9 cellular contexts compared by ENCODE assay signal in the genomic region with DNA sequence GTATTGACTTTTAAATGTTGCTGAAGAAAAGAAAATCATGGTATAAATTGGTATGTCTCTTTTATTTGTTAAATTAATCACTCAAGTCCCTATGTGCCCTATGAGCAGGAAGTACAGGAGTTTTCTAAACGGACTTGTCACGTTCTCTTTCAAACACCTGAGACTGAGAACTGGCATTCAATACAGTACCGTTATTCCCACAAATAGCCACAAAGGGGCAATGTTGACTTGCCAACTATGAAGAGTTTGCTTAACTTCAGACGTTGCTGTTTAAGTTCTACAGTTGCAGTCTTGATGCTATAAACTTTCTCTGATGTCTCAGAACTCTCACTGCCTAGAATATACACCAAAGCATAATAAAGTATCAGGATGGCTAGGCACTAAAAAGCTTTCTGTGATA. TPM values are rescaled to one million over a fixed set of nuclear protein-coding genes. Genes with fewer than 3 reads are reported as not detected.
DNase-seq lines count a peak whose midpoint lies in the region; ATAC-seq and TF ChIP-seq lines count a peak whose summit lies in the region.
"Had no signal": no experiment of that assay in that cellular context is flagged by ENCODE, and none has a peak within 500 bp of the region (broad histone marks: within the 10 kb centered on the region; RNA-seq: fewer than 3 reads in every experiment).

No MANE protein-coding gene starts in this region.

- H3K27me3 Mint-ChIP-seq in GM23338 (ENCODE audit: insufficient read depth, low read depth, poor library complexity) = peaks cover 2% of the 10 kb centered on the region

- H3K4me1 ChIP-seq in GM23338 (ENCODE audit: insufficient read depth) = peaks cover 8% of the 10 kb centered on the region; the same call in 1 of the 2 replicates
- H3K4me1 ChIP-seq in uterus = no peaks in the 10 kb centered on the region

- H3K27ac ChIP-seq in GM23338 (ENCODE audit: low read depth) (no peak overlapping the region), uterus (no peak overlapping the region)
- H3K27ac ChIP-seq: SK-N-MC had no signal

- no peak overlapping the region for H3K4me3 ChIP-seq in GM23338
- no peak overlapping the region for H3K4me3 ChIP-seq in cardiac fibroblast (replicated peaks in 1 of 2; ENCODE audit: low read depth in 2 of 2, low read length in 2 of 2)
- H3K4me3 ChIP-seq in uterus = no peak overlapping the region
- H3K4me3 ChIP-seq: SK-N-MC had no signal

- no peaks in the 10 kb centered on the region for H3K79me2 ChIP-seq in GM23338 (replicated peaks; ENCODE audit: insufficient read depth)

- no peaks in the 10 kb centered on the region for H3K9me3 Mint-ChIP-seq in GM23338

- no peak overlapping the region for H3K27ac Mint-ChIP-seq in GM23338

- H3K36me3 ChIP-seq in GM23338 (ENCODE audit: insufficient read depth) (no peaks in the 10 kb centered on the region), uterus (no peaks in the 10 kb centered on the region)

- H3K9me2 ChIP-seq in GM23338 (ENCODE audit: insufficient read depth) = no peaks in the 10 kb centered on the region

- H3K9me3 ChIP-seq in uterus = no peaks in the 10 kb centered on the region

- ATAC-seq in GM23338 (peak; percentile 79), HG03135 (IDR thresholded peaks at IDR 0.05; ENCODE audit: unreplicated experiment) (no peak), HG03439 (IDR thresholded peaks at IDR 0.05; ENCODE audit: unreplicated experiment) (no peak)

- H3K27me3 ChIP-seq in GM23338 (ENCODE audit: insufficient read depth) = peaks cover 11% of the 10 kb centered on the region; the same call in 1 of the 2 replicates
- H3K27me3 ChIP-seq in uterus = no peaks in the 10 kb centered on the region

- intact Hi-C loops in uterus (cut with DNase I; ENCODE audit: low total_unique reads) = loop anchor here (10.0 kb wide), 1 partner anchor 332 kb away; no protein-coding TSS in a partner anchor

- no peaks in the 10 kb centered on the region for H3F3A ChIP-seq in GM23338 (replicated peaks; ENCODE audit: low read depth)

- H3K4me1 Mint-ChIP-seq in GM23338 = no peaks in the 10 kb centered on the region; the same call in 2 of the 3 replicates

- TF ChIP-seq POLR2A in uterus (IDR thresholded peaks at IDR 0.05) = no peak

- no peaks in the 10 kb centered on the region for H4K20me1 ChIP-seq in GM23338 (replicated peaks; ENCODE audit: insufficient read depth)

- DNase-seq in DMS153 (lab: John Stamatoyannopoulos, UW) = peak; percentile 37
- DNase-seq in GM23338 (ENCODE audit: low spot score) = peak; percentile 79
- DNase-seq in NCI-H69 (lab: John Stamatoyannopoulos, UW) = peak; percentile 36
- DNase-seq in cardiac fibroblast (ENCODE audit: low read depth in 2 of 2) = peak; percentile 65 to 73
- DNase-seq in kidney glomerular epithelial cell (lab: John Stamatoyannopoulos, UW) = peak; percentile 52
- DNase-seq in uterus = no peak

- peak; percentile 79 to 85 for TF ChIP-seq CTCF in GM23338 (conservative IDR thresholded peaks at IDR 0.05; ENCODE audit: low read depth in 2 of 2)
- TF ChIP-seq CTCF in cardiac fibroblast (IDR thresholded peaks at IDR 0.05; ENCODE audit: low read depth, low read length) = peak; percentile 40
- peak; percentile 37 to 52 (median 45) for TF ChIP-seq CTCF in uterus (IDR thresholded peaks at IDR 0.05)

- H3K36me3 Mint-ChIP-seq in GM23338 (ENCODE audit: low read depth) = no peaks in the 10 kb centered on the region

- H3K4me2 ChIP-seq in GM23338 = no peak overlapping the region

- no peak overlapping the region for H3K4me3 Mint-ChIP-seq in GM23338

- H2AFZ ChIP-seq in GM23338 = no peak overlapping the region

TF ChIP-seq in GM23338, 12 proteins besides CTCF, POLR2A, EP300 and RAD21 (continues in another document):
- no peak for TF ChIP-seq CREB1 (CRISPR knock-in tag; IDR thresholded peaks at IDR 0.05; ENCODE audit: low read depth)
- no peak for TF ChIP-seq EZH2phosphoT487 (IDR thresholded peaks at IDR 0.05; ENCODE audit: unreplicated experiment)
- TF ChIP-seq, protein P1, sequence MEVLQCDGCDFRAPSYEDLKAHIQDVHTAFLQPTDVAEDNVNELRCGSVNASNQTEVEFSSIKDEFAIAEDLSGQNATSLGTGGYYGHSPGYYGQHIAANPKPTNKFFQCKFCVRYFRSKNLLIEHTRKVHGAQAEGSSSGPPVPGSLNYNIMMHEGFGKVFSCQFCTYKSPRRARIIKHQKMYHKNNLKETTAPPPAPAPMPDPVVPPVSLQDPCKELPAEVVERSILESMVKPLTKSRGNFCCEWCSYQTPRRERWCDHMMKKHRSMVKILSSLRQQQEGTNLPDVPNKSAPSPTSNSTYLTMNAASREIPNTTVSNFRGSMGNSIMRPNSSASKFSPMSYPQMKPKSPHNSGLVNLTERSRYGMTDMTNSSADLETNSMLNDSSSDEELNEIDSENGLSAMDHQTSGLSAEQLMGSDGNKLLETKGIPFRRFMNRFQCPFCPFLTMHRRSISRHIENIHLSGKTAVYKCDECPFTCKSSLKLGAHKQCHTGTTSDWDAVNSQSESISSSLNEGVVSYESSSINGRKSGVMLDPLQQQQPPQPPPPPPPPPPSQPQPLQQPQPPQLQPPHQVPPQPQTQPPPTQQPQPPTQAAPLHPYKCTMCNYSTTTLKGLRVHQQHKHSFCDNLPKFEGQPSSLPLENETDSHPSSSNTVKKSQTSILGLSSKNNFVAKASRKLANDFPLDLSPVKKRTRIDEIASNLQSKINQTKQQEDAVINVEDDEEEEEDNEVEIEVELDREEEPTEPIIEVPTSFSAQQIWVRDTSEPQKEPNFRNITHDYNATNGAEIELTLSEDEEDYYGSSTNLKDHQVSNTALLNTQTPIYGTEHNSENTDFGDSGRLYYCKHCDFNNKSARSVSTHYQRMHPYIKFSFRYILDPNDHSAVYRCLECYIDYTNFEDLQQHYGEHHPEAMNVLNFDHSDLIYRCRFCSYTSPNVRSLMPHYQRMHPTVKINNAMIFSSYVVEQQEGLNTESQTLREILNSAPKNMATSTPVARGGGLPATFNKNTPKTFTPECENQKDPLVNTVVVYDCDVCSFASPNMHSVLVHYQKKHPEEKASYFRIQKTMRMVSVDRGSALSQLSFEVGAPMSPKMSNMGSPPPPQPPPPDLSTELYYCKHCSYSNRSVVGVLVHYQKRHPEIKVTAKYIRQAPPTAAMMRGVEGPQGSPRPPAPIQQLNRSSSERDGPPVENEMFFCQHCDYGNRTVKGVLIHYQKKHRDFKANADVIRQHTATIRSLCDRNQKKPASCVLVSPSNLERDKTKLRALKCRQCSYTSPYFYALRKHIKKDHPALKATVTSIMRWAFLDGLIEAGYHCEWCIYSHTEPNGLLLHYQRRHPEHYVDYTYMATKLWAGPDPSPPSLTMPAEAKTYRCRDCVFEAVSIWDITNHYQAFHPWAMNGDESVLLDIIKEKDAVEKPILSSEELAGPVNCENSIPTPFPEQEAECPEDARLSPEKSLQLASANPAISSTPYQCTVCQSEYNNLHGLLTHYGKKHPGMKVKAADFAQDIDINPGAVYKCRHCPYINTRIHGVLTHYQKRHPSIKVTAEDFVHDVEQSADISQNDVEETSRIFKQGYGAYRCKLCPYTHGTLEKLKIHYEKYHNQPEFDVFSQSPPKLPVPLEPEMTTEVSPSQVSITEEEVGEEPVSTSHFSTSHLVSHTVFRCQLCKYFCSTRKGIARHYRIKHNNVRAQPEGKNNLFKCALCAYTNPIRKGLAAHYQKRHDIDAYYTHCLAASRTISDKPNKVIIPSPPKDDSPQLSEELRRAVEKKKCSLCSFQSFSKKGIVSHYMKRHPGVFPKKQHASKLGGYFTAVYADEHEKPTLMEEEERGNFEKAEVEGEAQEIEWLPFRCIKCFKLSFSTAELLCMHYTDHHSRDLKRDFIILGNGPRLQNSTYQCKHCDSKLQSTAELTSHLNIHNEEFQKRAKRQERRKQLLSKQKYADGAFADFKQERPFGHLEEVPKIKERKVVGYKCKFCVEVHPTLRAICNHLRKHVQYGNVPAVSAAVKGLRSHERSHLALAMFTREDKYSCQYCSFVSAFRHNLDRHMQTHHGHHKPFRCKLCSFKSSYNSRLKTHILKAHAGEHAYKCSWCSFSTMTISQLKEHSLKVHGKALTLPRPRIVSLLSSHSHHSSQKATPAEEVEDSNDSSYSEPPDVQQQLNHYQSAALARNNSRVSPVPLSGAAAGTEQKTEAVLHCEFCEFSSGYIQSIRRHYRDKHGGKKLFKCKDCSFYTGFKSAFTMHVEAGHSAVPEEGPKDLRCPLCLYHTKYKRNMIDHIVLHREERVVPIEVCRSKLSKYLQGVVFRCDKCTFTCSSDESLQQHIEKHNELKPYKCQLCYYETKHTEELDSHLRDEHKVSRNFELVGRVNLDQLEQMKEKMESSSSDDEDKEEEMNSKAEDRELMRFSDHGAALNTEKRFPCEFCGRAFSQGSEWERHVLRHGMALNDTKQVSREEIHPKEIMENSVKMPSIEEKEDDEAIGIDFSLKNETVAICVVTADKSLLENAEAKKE (CRISPR knock-in tag; IDR thresholded peaks at IDR 0.05) = no peak
- TF ChIP-seq, protein P2, sequence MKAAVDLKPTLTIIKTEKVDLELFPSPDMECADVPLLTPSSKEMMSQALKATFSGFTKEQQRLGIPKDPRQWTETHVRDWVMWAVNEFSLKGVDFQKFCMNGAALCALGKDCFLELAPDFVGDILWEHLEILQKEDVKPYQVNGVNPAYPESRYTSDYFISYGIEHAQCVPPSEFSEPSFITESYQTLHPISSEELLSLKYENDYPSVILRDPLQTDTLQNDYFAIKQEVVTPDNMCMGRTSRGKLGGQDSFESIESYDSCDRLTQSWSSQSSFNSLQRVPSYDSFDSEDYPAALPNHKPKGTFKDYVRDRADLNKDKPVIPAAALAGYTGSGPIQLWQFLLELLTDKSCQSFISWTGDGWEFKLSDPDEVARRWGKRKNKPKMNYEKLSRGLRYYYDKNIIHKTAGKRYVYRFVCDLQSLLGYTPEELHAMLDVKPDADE (IDR thresholded peaks at IDR 0.05) = no peak

RNA-seq across cellular contexts. Expression of a gene that starts 7.6 kb away (rescaled TPM):
- 0.35 and 0.97 TPM in 2 replicates for total RNA-seq in GM23338 (2014; rRNA removed; shearing (Covaris generic))
- 0.06 and 0.10 TPM in 2 replicates for polyA plus RNA-seq in GM23338 (2016; fragmentation: Nextera tagmentation; extraction: Ambion mirVana)
- under 1 TPM in 2 of 4 donors, not detected in 2; 0.07 to 0.12 TPM for total RNA-seq in uterus

RNA-seq across cellular contexts. Expression of a gene that starts 16.2 kb away (rescaled TPM):
- 0.10 and 0.23 TPM in 2 replicates for total RNA-seq in GM23338 (2014; rRNA removed; shearing (Covaris generic))
- 0.16 and 0.23 TPM in 2 replicates for polyA plus RNA-seq in GM23338 (2016; fragmentation: Nextera tagmentation; extraction: Ambion mirVana)
- not detected for total RNA-seq in uterus

RNA-seq across cellular contexts. Expression of a gene that starts 36.2 kb away (rescaled TPM):
- total RNA-seq in GM23338 (2014; rRNA removed; shearing (Covaris generic)) = 0.17 TPM in 1 of 2 replicates, not detected in the other
- not detected in 2 replicates for polyA plus RNA-seq in GM23338 (2016; fragmentation: Nextera tagmentation; extraction: Ambion mirVana)
- total RNA-seq in uterus = not detected

RNA-seq across cellular contexts. Expression of a gene that starts 54.7 kb away (rescaled TPM):
- 1.9 TPM in 1 of 2 replicates, not detected in the other for total RNA-seq in GM23338 (2014; rRNA removed; shearing (Covaris generic))
- polyA plus RNA-seq in GM23338 (2016; fragmentation: Nextera tagmentation; extraction: Ambion mirVana) = not detected in 2 replicates
- total RNA-seq in uterus = not detected

Comparison
In these comparisons a context has a peak if more than half of its experiments do, and no peak if none do; other contexts are left out.
1. DNase-seq: peak in DMS153 (single experiment), GM23338 (single experiment), NCI-H69 (single experiment), cardiac fibroblast (2 of 2) and kidney glomerular epithelial cell (single experiment); none in uterus (0 of 2).
2. Peak in every context shown above with its lines, with median percentiles within 50 percentile points of each other: CTCF ChIP-seq.